ENCODE assay signal across 12 cellular contexts in genomic region chr6:112620832-112621569, GRCh38.
DNase-seq lines count a peak whose midpoint lies in the region; ATAC-seq and TF ChIP-seq lines count a peak whose summit lies in the region.
"Had no signal": no experiment of that assay in that cellular context is flagged by ENCODE, and none has a peak within 500 bp of the region (broad histone marks: within the 10 kb centered on the region; RNA-seq: fewer than 3 reads in every experiment).

No MANE protein-coding gene starts in this region.

- POLR2A ChIA-PET in RWPE1 (lab: Yijun Ruan, JAX; ENCODE audit: low non-redundant PET) = no interaction called here

- no peak for TF ChIP-seq CTCF in RWPE1 (conservative IDR thresholded peaks at IDR 0.05; ENCODE audit: low read depth)
- TF ChIP-seq CTCF in GM10266 (IDR thresholded peaks at IDR 0.05; ENCODE audit: control insufficient read depth, insufficient read depth, low read depth, missing control alignments) = no peak

- CTCF ChIA-PET in RWPE1 (lab: Yijun Ruan, JAX) = no interaction called here

- H3K27ac ChIP-seq in RWPE1 = no peak overlapping the region
- H3K27ac ChIP-seq: right atrium auricular region had no signal

- DNase-seq in RWPE1 (ENCODE audit: low spot score) (peak; percentile 46), glomerular visceral epithelial cell (ENCODE audit: extremely low spot score) (peak; percentile 46), GM10266 (ENCODE audit: extremely low spot score) (no peak), cerebellum (ENCODE audit: low spot score) (no peak), cerebellar cortex (ENCODE audit: low spot score) (no peak)
- DNase-seq: activated CD4-positive, alpha-beta T cell treated with anti-CD3 and anti-CD28 coated beads, Interleukin-2, amount 50 U/mL, for 48 hours; NCI-H1694 treated with DMSO at 0.1 percent for 48 hours; SHP77 had no signal

- ATAC-seq in GM18511 (IDR thresholded peaks at IDR 0.05; ENCODE audit: unreplicated experiment) (peak; percentile 50), HG02852 (IDR thresholded peaks at IDR 0.05; ENCODE audit: unreplicated experiment) (peak; percentile 64), GM19397 (IDR thresholded peaks at IDR 0.05; ENCODE audit: unreplicated experiment) (no peak)

Comparison
In these comparisons a context has a peak if more than half of its experiments do, and no peak if none do; other contexts are left out.
1. DNase-seq: peak in RWPE1 (single experiment) and glomerular visceral epithelial cell (single experiment); none in GM10266 (single experiment), cerebellum (single experiment) and cerebellar cortex (single experiment).